Comparison of ENCODE assay signal across 13 cellular contexts in the genomic region with DNA sequence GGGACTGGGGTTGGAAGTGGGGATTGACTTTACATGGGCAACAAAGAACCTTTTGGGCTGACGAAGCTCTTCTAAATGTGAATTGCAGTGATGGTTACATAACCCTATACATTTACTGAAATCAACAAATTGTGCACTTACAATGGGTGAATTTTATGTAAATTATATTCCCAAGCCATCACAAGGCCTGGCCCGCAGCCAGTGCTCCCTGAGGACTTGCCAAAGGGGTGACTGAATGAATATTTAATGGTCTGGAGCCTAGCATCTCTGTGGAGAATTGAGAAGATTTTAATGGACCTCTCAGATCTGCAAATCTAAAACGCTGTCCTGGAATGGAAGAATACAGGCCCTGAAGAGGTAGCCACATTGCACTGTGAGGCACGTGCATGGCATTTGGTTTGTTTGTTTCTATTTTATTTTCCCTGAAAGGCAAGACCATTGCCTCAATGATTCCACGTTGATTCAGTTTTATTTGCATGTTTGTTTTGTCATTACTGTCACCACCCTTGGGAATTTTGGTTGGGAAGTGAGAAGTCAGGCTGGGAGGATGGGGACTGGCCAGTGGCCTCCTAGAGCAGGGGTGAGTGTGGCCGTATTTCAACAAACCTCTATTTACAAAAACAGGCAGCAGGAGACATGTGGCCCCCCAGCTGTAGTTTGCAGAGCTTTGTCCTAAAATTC. TPM values are rescaled to one million over a fixed set of nuclear protein-coding genes. Genes with fewer than 3 reads are reported as not detected.
DNase-seq lines count a peak whose midpoint lies in the region; ATAC-seq lines count a peak whose summit lies in the region.
"Had no signal": no experiment of that assay in that cellular context is flagged by ENCODE, and none has a peak within 500 bp of the region (broad histone marks: within the 10 kb centered on the region; RNA-seq: fewer than 3 reads in every experiment).

No MANE protein-coding gene starts in this region.

- H3K9me3 Mint-ChIP-seq in activated CD4-positive, alpha-beta T cell treated with anti-CD3 and anti-CD28 coated beads, Interleukin-2, amount 10 ng/mL, durations not matched to agents 24 days and 14 days = no peaks in the 10 kb centered on the region
- H3K9me3 Mint-ChIP-seq: activated naive CD4-positive, alpha-beta T cell treated with anti-CD3 and anti-CD28 coated beads for 36 hours had no signal

- peak overlapping the region; percentile 10; the same call in 1 of the 2 replicates for H3K27ac ChIP-seq in SJSA1
- H3K27ac ChIP-seq: colonic mucosa, esophagus muscularis mucosa had no signal

- intact Hi-C loops in posterior cingulate gyrus (cut with DNase I) = no loop called here
- intact Hi-C loops in activated CD4-positive, alpha-beta T cell treated with anti-CD3 and anti-CD28 coated beads, Interleukin-2, amount 10 ng/mL, durations not matched to agents 24 days and 14 days (cut with micrococcal nuclease) = no loop called here

- H3K27me3 ChIP-seq in SJSA1 (replicated peaks) = no peaks in the 10 kb centered on the region
- H3K27me3 ChIP-seq: colonic mucosa, esophagus muscularis mucosa had no signal

- H3K27ac Mint-ChIP-seq in activated CD4-positive, alpha-beta T cell treated with anti-CD3 and anti-CD28 coated beads, Interleukin-2, amount 10 ng/mL, durations not matched to agents 24 days and 14 days = no peak overlapping the region
- H3K27ac Mint-ChIP-seq: activated naive CD4-positive, alpha-beta T cell treated with anti-CD3 and anti-CD28 coated beads for 36 hours had no signal

- peaks cover 15% of the 10 kb centered on the region for H3K4me1 ChIP-seq in SJSA1 (replicated peaks)
- H3K4me1 ChIP-seq: colonic mucosa had no signal

- peak overlapping the region; percentile 10; the same call in 1 of the 2 replicates for H3K4me3 ChIP-seq in SJSA1
- H3K4me3 ChIP-seq: colonic mucosa, esophagus muscularis mucosa had no signal

- H3K9me3 ChIP-seq in SJSA1 (replicated peaks) = no peaks in the 10 kb centered on the region
- H3K9me3 ChIP-seq: colonic mucosa, esophagus muscularis mucosa had no signal

- H3K36me3 Mint-ChIP-seq in activated CD4-positive, alpha-beta T cell treated with anti-CD3 and anti-CD28 coated beads, Interleukin-2, amount 10 ng/mL, durations not matched to agents 24 days and 14 days (ENCODE audit: low read depth) = no peaks in the 10 kb centered on the region

- H3K4me3 Mint-ChIP-seq in activated CD4-positive, alpha-beta T cell treated with anti-CD3 and anti-CD28 coated beads, Interleukin-2, amount 10 ng/mL, durations not matched to agents 24 days and 14 days = no peak overlapping the region
- H3K4me3 Mint-ChIP-seq: activated naive CD4-positive, alpha-beta T cell treated with anti-CD3 and anti-CD28 coated beads for 36 hours had no signal

- no peak for ATAC-seq in GM21447 (IDR thresholded peaks at IDR 0.05; ENCODE audit: unreplicated experiment)

- no peaks in the 10 kb centered on the region for H3K27me3 Mint-ChIP-seq in activated CD4-positive, alpha-beta T cell treated with anti-CD3 and anti-CD28 coated beads, Interleukin-2, amount 10 ng/mL, durations not matched to agents 24 days and 14 days

- DNase-seq in GM04503 (ENCODE audit: low read depth) (peak; percentile 8), SJSA1 (ENCODE audit: low read depth in 1 of 2, low spot score in 2 of 2) (peak; percentile 55 to 57), hippocampal formation (lab: John Stamatoyannopoulos, UW) (peak; percentile 40 to 63), posterior cingulate gyrus (peak in 9 of 10 donors; percentile 38 to 93 (median 66)), kidney glomerular epithelial cell (lab: John Stamatoyannopoulos, UW) (no peak)
- no peak for DNase-seq in stimulated activated CD4-positive, alpha-beta T cell treated with anti-CD3 and anti-CD28 coated beads, Interleukin-4, amount 100 ng/mL, for 1 hour
- DNase-seq in activated CD4-positive, alpha-beta T cell treated with anti-CD3 and anti-CD28 coated beads, Interleukin-2, amount 10 ng/mL, durations not matched to agents 24 days and 14 days = no peak
- DNase-seq: activated naive CD4-positive, alpha-beta T cell treated with anti-CD3 and anti-CD28 coated beads for 36 hours; colonic mucosa; NCI-H146; stimulated activated CD4-positive, alpha-beta T cell treated with anti-CD3 and anti-CD28 coated beads, Interleukin-2, amount 100 ng/mL, for 48 hours had no signal

- no peaks in the 10 kb centered on the region for H3K4me1 Mint-ChIP-seq in activated CD4-positive, alpha-beta T cell treated with anti-CD3 and anti-CD28 coated beads, Interleukin-2, amount 10 ng/mL, durations not matched to agents 24 days and 14 days

- H3K36me3 ChIP-seq in SJSA1 = no peaks in the 10 kb centered on the region
- H3K36me3 ChIP-seq: colonic mucosa, esophagus muscularis mucosa had no signal

RNA-seq across cellular contexts. Expression of a gene that starts 40.3 kb away (rescaled TPM):
- 43.9 and 45.7 TPM in 2 replicates for total RNA-seq in SJSA1 (2014; rRNA removed; shearing (Covaris generic))
- total RNA-seq in activated CD4-positive, alpha-beta T cell treated with anti-CD3 and anti-CD28 coated beads, Interleukin-2, amount 10 ng/mL, durations not matched to agents 24 days and 14 days = 20.8 and 22.9 TPM in 2 replicates

RNA-seq across cellular contexts. Expression of a gene that starts 59.4 kb away (rescaled TPM):
- 0.18 TPM in 1 of 2 replicates, not detected in the other for total RNA-seq in SJSA1 (2014; rRNA removed; shearing (Covaris generic))
- total RNA-seq in activated CD4-positive, alpha-beta T cell treated with anti-CD3 and anti-CD28 coated beads, Interleukin-2, amount 10 ng/mL, durations not matched to agents 24 days and 14 days = 0.54 and 0.86 TPM in 2 replicates

Comparison
In these comparisons a context has a peak if more than half of its experiments do, and no peak if none do; other contexts are left out.
1. DNase-seq: peak in GM04503 (single experiment), SJSA1 (2 of 2), hippocampal formation (2 of 2) and posterior cingulate gyrus (9 of 10); none in stimulated activated CD4-positive, alpha-beta T cell treated with anti-CD3 and anti-CD28 coated beads, Interleukin-4, amount 100 ng/mL, for 1 hour (single experiment), kidney glomerular epithelial cell (single experiment) and activated CD4-positive, alpha-beta T cell treated with anti-CD3 and anti-CD28 coated beads, Interleukin-2, amount 10 ng/mL, durations not matched to agents 24 days and 14 days (single experiment).